ENCODE assay signal across 8 cellular contexts in genomic region chr11:64864135-64864472, GRCh38. TPM values are rescaled to one million over a fixed set of nuclear protein-coding genes. Genes with fewer than 3 reads are reported as not detected.
DNase-seq lines count a peak whose midpoint lies in the region; ATAC-seq, FAIRE-seq and TF ChIP-seq lines count a peak whose summit lies in the region.
"Had no signal": no experiment of that assay in that cellular context is flagged by ENCODE, and none has a peak within 500 bp of the region (broad histone marks: within the 10 kb centered on the region; RNA-seq: fewer than 3 reads in every experiment).

No MANE protein-coding gene starts in this region.

- TF ChIP-seq RAD21 in GM12878 (IDR thresholded peaks at IDR 0.05; ENCODE audit: insufficient read depth, low read depth, low read length), result no peak
- no peak for TF ChIP-seq RAD21 in liver (IDR thresholded peaks at IDR 0.05)

- H3K27me3 ChIP-seq in Loucy (ENCODE audit: insufficient read depth, low read length, poor library complexity, severe bottlenecking) (no peaks in the 10 kb centered on the region), GM12878 (replicated peaks in 1 of 2; ENCODE audit: control insufficient read depth in 2 of 2, insufficient read depth in 2 of 2, low read length in 1 of 2) (no peaks in the 10 kb centered on the region), liver (ENCODE audit: control insufficient read depth in 4 of 4, insufficient read depth in 4 of 4, low read length in 3 of 4) (no peaks in the 10 kb centered on the region), suprapubic skin (no peaks in the 10 kb centered on the region)

- H4K20me1 ChIP-seq in Loucy (ENCODE audit: insufficient read depth, low read length, poor library complexity, severe bottlenecking), result no peaks in the 10 kb centered on the region
- no peaks in the 10 kb centered on the region for H4K20me1 ChIP-seq in GM12878 (ENCODE audit: control insufficient read depth, insufficient read depth)

- ATAC-seq in GM12878, result no peak

- H3K9me3 ChIP-seq in Loucy (ENCODE audit: insufficient read depth, low read depth, low read length), result no peaks in the 10 kb centered on the region
- no peaks in the 10 kb centered on the region for H3K9me3 ChIP-seq in GM12878 (replicated peaks; ENCODE audit: control insufficient read depth, insufficient read depth, low read length)
- no peaks in the 10 kb centered on the region for H3K9me3 ChIP-seq in liver (ENCODE audit: control insufficient read depth in 4 of 4, low read length in 3 of 4)
- no peaks in the 10 kb centered on the region for H3K9me3 ChIP-seq in suprapubic skin

- TF ChIP-seq EP300 in GM12878 (IDR thresholded peaks at IDR 0.05; ENCODE audit: borderline replicate concordance in 1 of 2, control insufficient read depth in 1 of 2, low read depth in 2 of 2, low read length in 2 of 2), result no peak
- no peak for TF ChIP-seq EP300 in suprapubic skin (IDR thresholded peaks at IDR 0.05)

- H2AFZ ChIP-seq in Loucy (ENCODE audit: low read length), result no peak overlapping the region
- no peak overlapping the region for H2AFZ ChIP-seq in GM12878 (ENCODE audit: control insufficient read depth, low read depth, low read length)

- peaks cover 72% of the 10 kb centered on the region for H3K79me2 ChIP-seq in Loucy (ENCODE audit: insufficient read depth, low read length)
- H3K79me2 ChIP-seq in GM12878 (ENCODE audit: control insufficient read depth, insufficient read depth, low read length), result peaks cover 80% of the 10 kb centered on the region

- no peak for FAIRE-seq in GM12878 (lab: Jason Lieb, UNC)

- no peak for TF ChIP-seq POLR2A in GM12878 (IDR thresholded peaks at IDR 0.05; ENCODE audit: low read depth, low read length)
- no peak for TF ChIP-seq POLR2A in suprapubic skin (IDR thresholded peaks at IDR 0.05)

- in situ Hi-C loops in GM12878 (cut with MboI), result loop anchor here (10.0 kb wide), 1 partner anchor 561 kb away; the partner anchor contains the start of gene NEAT1

- RAD21 ChIA-PET in GM12878 (lab: Charles Lee; ENCODE audit: unreplicated experiment), result interaction anchor here (0.9 to 15.8 kb wide), 6 partner anchors 8 to 92 kb away, joined by 3 to 316 read pairs (median 6); partner anchors contain the start of genes CDC42BPG, EHD1 and PPP2R5B

- H3F3A ChIP-seq in Loucy (ENCODE audit: low read depth), result peaks cover 13% of the 10 kb centered on the region

- POLR2A ChIA-PET in GM12878 (lab: Charles Lee), result interaction anchor here (0.9 to 24.3 kb wide), 3 partner anchors 14 to 53 kb away, joined by 3 to 620 read pairs (median 232); partner anchors contain the start of genes CDC42BPG and EHD1

- intact Hi-C loops in GM12878 (cut with micrococcal nuclease; ENCODE audit: unreplicated experiment), result loop anchor here (2.0 kb wide), 1 partner anchor 13 kb away; no protein-coding TSS in a partner anchor

- H3K4me2 ChIP-seq in Loucy (ENCODE audit: low read depth, low read length, poor library complexity, severe bottlenecking), result peak overlapping the region; percentile 25
- peak overlapping the region; percentile 100 for H3K4me2 ChIP-seq in GM12878 (ENCODE audit: control insufficient read depth, insufficient read depth)

- BruUV-seq in GM12878 (replicated peaks; lab: Mats Ljungman, UMichigan), result no TSS peak

- no peak for TF ChIP-seq CTCF in Loucy (conservative IDR thresholded peaks at IDR 0.05; ENCODE audit: low read length)
- TF ChIP-seq CTCF in GM12878 (IDR thresholded peaks at IDR 0.05 in 2 of 3, conservative IDR thresholded peaks at IDR 0.05 in 1 of 3; ENCODE audit: control insufficient read depth in 2 of 3, extremely low read depth in 1 of 3, insufficient read depth in 1 of 3, low read depth in 3 of 3, low read length in 3 of 3), result no peak
- no peak for TF ChIP-seq CTCF in liver (IDR thresholded peaks at IDR 0.05; ENCODE audit: low read depth, low read length, missing input control)
- no peak for TF ChIP-seq CTCF in suprapubic skin (IDR thresholded peaks at IDR 0.05)

- CTCF ChIA-PET in GM12878 (lab: Yijun Ruan, JAX), result interaction anchor here (0.7 to 28.8 kb wide), 5 partner anchors 14 to 445 kb away, joined by 3 to 1208 read pairs (median 3); partner anchors contain the start of genes CDC42BPG, EHD1 and ZNHIT2

- SMC1A ChIA-PET in GM12878 (lab: Charles Lee; ENCODE audit: uncharacterized antibody, unreplicated experiment), result interaction anchor here (0.9 to 15.0 kb wide), 3 partner anchors 13 to 24 kb away, joined by 3 to 306 read pairs (median 226); partner anchors contain the start of gene EHD1

- no peak for DNase-seq in GM12878 (ENCODE audit: low read depth, low spot score)
- DNase-seq in suprapubic skin (ENCODE audit: low spot score in 2 of 2), result no peak
- no peak for DNase-seq in SK-N-DZ (ENCODE audit: low spot score)
- DNase-seq in GM19240 (ENCODE audit: insufficient read length, low spot score), result no peak
- DNase-seq in foreskin melanocyte, result no peak
- DNase-seq: MM.1S had no signal

- WGBS in GM12878 (ENCODE audit: insufficient coverage, insufficient replicate concordance, low lambda C conversion rate, missing lambda C conversion rate), result 35% methylated on average over 9 of the region's 9 CpGs
- WGBS in liver, result 35% methylated on average over 9 of the region's 9 CpGs
- WGBS in suprapubic skin, result 33% methylated on average over 4 of the region's 9 CpGs

- H3K36me3 ChIP-seq in Loucy (ENCODE audit: insufficient read depth, low read length), result peaks cover 2% of the 10 kb centered on the region; the same call in 1 of the 2 replicates
- H3K36me3 ChIP-seq in GM12878 (ENCODE audit: control insufficient read depth in 2 of 2, insufficient read depth in 2 of 2, low read length in 1 of 2), result peaks cover 20 to 30% of the 10 kb centered on the region in 2 experiments; a peak in 3 of 4 replicates
- peaks cover 0 to 4% (median 3%) of the 10 kb centered on the region in 4 donors for H3K36me3 ChIP-seq in liver (ENCODE audit: control insufficient read depth in 4 of 4, insufficient read depth in 3 of 4, low read depth in 1 of 4, low read length in 3 of 4)
- peaks cover 10% of the 10 kb centered on the region for H3K36me3 ChIP-seq in suprapubic skin

- H3K27ac ChIP-seq in GM12878 (ENCODE audit: control insufficient read depth, insufficient read depth) (peak overlapping the region; percentile 99), liver (ENCODE audit: low read depth in 1 of 2, low read length in 2 of 2) (peak overlapping the region; percentile 17 to 65), suprapubic skin (peak overlapping the region; percentile 82)

- H3K9me2 ChIP-seq in Loucy (replicated peaks; ENCODE audit: low read depth, low read length), result no peaks in the 10 kb centered on the region

- no peak overlapping the region for H3K4me3 ChIP-seq in Loucy (ENCODE audit: low read length, poor library complexity, severe bottlenecking)
- peak overlapping the region; percentile 44; the same call in 1 of the 2 replicates for H3K4me3 ChIP-seq in GM12878
- no peak overlapping the region for H3K4me3 ChIP-seq in liver (ENCODE audit: low read depth in 1 of 3, low read length in 3 of 3)
- H3K4me3 ChIP-seq in suprapubic skin, result peak overlapping the region; percentile 13

- peaks cover 57% of the 10 kb centered on the region for H3K4me1 ChIP-seq in Loucy (ENCODE audit: insufficient read depth, low read length, poor library complexity, severe bottlenecking)
- H3K4me1 ChIP-seq in GM12878 (ENCODE audit: control insufficient read depth, insufficient read depth, low read length), result peaks cover 90% of the 10 kb centered on the region
- peaks cover 12 to 41% (median 34%) of the 10 kb centered on the region in 4 donors for H3K4me1 ChIP-seq in liver (ENCODE audit: control insufficient read depth in 4 of 4, insufficient read depth in 4 of 4, low read length in 3 of 4)
- H3K4me1 ChIP-seq in suprapubic skin, result peaks cover 68% of the 10 kb centered on the region

- H3K9ac ChIP-seq in Loucy (ENCODE audit: low read depth, low read length, poor library complexity, severe bottlenecking) (peak overlapping the region; percentile 52), GM12878 (ENCODE audit: control insufficient read depth, insufficient read depth, low read length) (peak overlapping the region; percentile 81), liver (ENCODE audit: low read depth in 1 of 2, low read length in 2 of 2) (no peak overlapping the region)

RNA-seq across cellular contexts. Expression of gene EHD1, which starts 14.3 kb away (rescaled TPM):
- total RNA-seq in GM12878 (2013; cell fraction: nucleolus; rRNA removed), result 122 and 128 TPM in 2 replicates
- 50.9 and 64.6 TPM in 2 replicates for total RNA-seq in GM12878 (2014; rRNA removed)
- total RNA-seq in GM12878 (2014; rRNA removed; fragmentation: Illumina TruSeq; extraction: Trizol), result 24.3 and 24.5 TPM in 2 replicates
- total RNA-seq in GM12878 (2021), result 165 and 166 TPM in 2 replicates
- polyA plus RNA-seq in GM12878 (2011; ENCODE audit: low read depth), result 43.3 TPM
- 21.0 and 50.4 TPM in 2 replicates for polyA plus RNA-seq in GM12878 (2011; rRNA removed)
- polyA plus RNA-seq in GM12878 (2011; cell fraction: cytosol; rRNA removed), result 79.0 and 83.3 TPM in 2 replicates
- polyA plus RNA-seq in GM12878 (2011; cell fraction: nucleus; rRNA removed), result 107 and 190 TPM in 2 replicates
- polyA plus RNA-seq in GM12878 (2012), result 112 and 125 TPM in 2 replicates
- polyA plus RNA-seq in GM12878 (2014; fragmentation: Illumina TruSeq; extraction: Trizol), result 18.9 and 71.4 TPM in 2 replicates
- 1 to 10 TPM; 1.0 to 2.2 TPM for polyA plus RNA-seq in GM12878 (2014; fragmentation: Nextera tagmentation; extraction: Ambion mirVana)
- polyA plus RNA-seq in GM12878 (2014; rRNA removed), result 68.5 and 102 TPM in 2 replicates
- 10 to 100 TPM; 88.1 to 97.5 TPM for polyA plus RNA-seq in GM12878 (2016; fragmentation: Nextera tagmentation; extraction: Ambion mirVana)
- polyA minus RNA-seq in GM12878 (2011; rRNA and poly(A)+ RNA removed), result 75.9 and 95.9 TPM in 2 replicates
- polyA minus RNA-seq in GM12878 (2011; cell fraction: cytosol; rRNA and poly(A)+ RNA removed), result 32.5 and 39.8 TPM in 2 replicates
- polyA minus RNA-seq in GM12878 (2011; cell fraction: nucleus; rRNA and poly(A)+ RNA removed), result 37.4 and 72.2 TPM in 2 replicates
- 10 to 100 TPM; 27.3 to 36.4 TPM for total RNA-seq in liver
- polyA plus RNA-seq in liver, result 10 to 100 TPM in 1 of 2 donors, 1 to 10 TPM in 1; 8.3 to 11.1 TPM
- 10 to 100 TPM; 47.8 to 85.4 (median 76.8) TPM for total RNA-seq in suprapubic skin
- 28.2 TPM in 2 replicates for polyA plus RNA-seq in SK-N-DZ (2014; cell fraction: cytosol; rRNA removed)
- 8.5 and 14.2 TPM in 2 replicates for polyA plus RNA-seq in SK-N-DZ (2014; cell fraction: nucleus; rRNA removed)

RNA-seq across cellular contexts. Expression of gene CDC42BPG, which starts 19.7 kb away (rescaled TPM):
- 0.73 and 1.6 TPM in 2 replicates for total RNA-seq in GM12878 (2013; cell fraction: nucleolus; rRNA removed)
- total RNA-seq in GM12878 (2014; rRNA removed) (0.11 and 1.3 TPM in 2 replicates), GM12878 (2014; rRNA removed; fragmentation: Illumina TruSeq; extraction: Trizol) (0.09 TPM in 2 replicates), GM12878 (2021) (0.36 and 0.45 TPM in 2 replicates), liver (1 to 10 TPM in 1 of 2 donors, under 1 TPM in 1; 0.75 to 1.2 TPM), suprapubic skin (10 to 100 TPM; 42.2 to 64.9 (median 61.1) TPM)
- 0.10 TPM for polyA plus RNA-seq in GM12878 (2011; ENCODE audit: low read depth)
- polyA plus RNA-seq in GM12878 (2011; rRNA removed) (0.04 and 0.12 TPM in 2 replicates), GM12878 (2014; fragmentation: Illumina TruSeq; extraction: Trizol) (0.03 and 0.46 TPM in 2 replicates), GM12878 (2014; fragmentation: Nextera tagmentation; extraction: Ambion mirVana) (under 1 TPM in 1 of 2 experiments, not detected in 1; 0.02 TPM), GM12878 (2014; rRNA removed) (0.44 and 0.53 TPM in 2 replicates), GM12878 (2016; fragmentation: Nextera tagmentation; extraction: Ambion mirVana) (under 1 TPM; 0.04 TPM), liver (under 1 TPM; 0.18 to 0.40 TPM)
- polyA plus RNA-seq in GM12878 (2011; cell fraction: cytosol; rRNA removed), result 0.10 and 0.13 TPM in 2 replicates
- 0.48 and 0.92 TPM in 2 replicates for polyA plus RNA-seq in GM12878 (2011; cell fraction: nucleus; rRNA removed)
- 0.22 and 0.45 TPM in 2 replicates for polyA plus RNA-seq in GM12878 (2012)
- polyA minus RNA-seq in GM12878 (2011; rRNA and poly(A)+ RNA removed), result 0.05 TPM in 1 of 2 replicates, not detected in the other
- 0.13 TPM in 1 of 2 replicates, not detected in the other for polyA minus RNA-seq in GM12878 (2011; cell fraction: cytosol; rRNA and poly(A)+ RNA removed)
- 0.19 and 0.24 TPM in 2 replicates for polyA minus RNA-seq in GM12878 (2011; cell fraction: nucleus; rRNA and poly(A)+ RNA removed)
- 0.17 and 0.73 TPM in 2 replicates for polyA plus RNA-seq in SK-N-DZ (2014; cell fraction: cytosol; rRNA removed)
- polyA plus RNA-seq in SK-N-DZ (2014; cell fraction: nucleus; rRNA removed), result 1.4 and 1.8 TPM in 2 replicates

RNA-seq across cellular contexts. Expression of gene ATG2A, which starts 52.9 kb away (rescaled TPM):
- total RNA-seq in GM12878 (2013; cell fraction: nucleolus; rRNA removed), result 33.5 and 35.5 TPM in 2 replicates
- 7.4 and 10.2 TPM in 2 replicates for total RNA-seq in GM12878 (2014; rRNA removed)
- total RNA-seq in GM12878 (2014; rRNA removed; fragmentation: Illumina TruSeq; extraction: Trizol), result 2.0 and 2.2 TPM in 2 replicates
- total RNA-seq in GM12878 (2021), result 16.5 and 19.0 TPM in 2 replicates
- polyA plus RNA-seq in GM12878 (2011; ENCODE audit: low read depth), result 3.9 TPM
- 0.65 and 2.3 TPM in 2 replicates for polyA plus RNA-seq in GM12878 (2011; rRNA removed)
- polyA plus RNA-seq in GM12878 (2011; cell fraction: cytosol; rRNA removed), result 3.6 and 4.5 TPM in 2 replicates
- 27.0 and 30.1 TPM in 2 replicates for polyA plus RNA-seq in GM12878 (2011; cell fraction: nucleus; rRNA removed)
- 12.6 and 13.8 TPM in 2 replicates for polyA plus RNA-seq in GM12878 (2012)
- polyA plus RNA-seq in GM12878 (2014; fragmentation: Illumina TruSeq; extraction: Trizol), result 0.52 and 2.4 TPM in 2 replicates
- polyA plus RNA-seq in GM12878 (2014; fragmentation: Nextera tagmentation; extraction: Ambion mirVana), result under 1 TPM; 0.08 to 0.51 TPM
- polyA plus RNA-seq in GM12878 (2014; rRNA removed), result 7.2 and 13.2 TPM in 2 replicates
- 1 to 10 TPM; 6.8 to 8.3 TPM for polyA plus RNA-seq in GM12878 (2016; fragmentation: Nextera tagmentation; extraction: Ambion mirVana)
- 5.6 and 6.2 TPM in 2 replicates for polyA minus RNA-seq in GM12878 (2011; rRNA and poly(A)+ RNA removed)
- polyA minus RNA-seq in GM12878 (2011; cell fraction: cytosol; rRNA and poly(A)+ RNA removed), result 6.5 and 6.8 TPM in 2 replicates
- 20.1 and 25.6 TPM in 2 replicates for polyA minus RNA-seq in GM12878 (2011; cell fraction: nucleus; rRNA and poly(A)+ RNA removed)
- total RNA-seq in liver, result 10 to 100 TPM; 18.3 to 27.8 TPM
- 10 to 100 TPM; 15.6 to 34.1 TPM for polyA plus RNA-seq in liver
- 10 to 100 TPM; 69.5 to 82.2 (median 76.0) TPM for total RNA-seq in suprapubic skin
- polyA plus RNA-seq in SK-N-DZ (2014; cell fraction: cytosol; rRNA removed), result 5.0 and 5.6 TPM in 2 replicates
- 18.2 and 29.8 TPM in 2 replicates for polyA plus RNA-seq in SK-N-DZ (2014; cell fraction: nucleus; rRNA removed)

RNA-seq across cellular contexts. Expression of gene MEN1, which starts 53.8 kb away (rescaled TPM):
- total RNA-seq in GM12878 (2013; cell fraction: nucleolus; rRNA removed), result 19.7 and 20.0 TPM in 2 replicates
- 14.4 and 19.0 TPM in 2 replicates for total RNA-seq in GM12878 (2014; rRNA removed)
- total RNA-seq in GM12878 (2014; rRNA removed; fragmentation: Illumina TruSeq; extraction: Trizol), result 6.3 and 6.5 TPM in 2 replicates
- total RNA-seq in GM12878 (2021), result 31.1 and 32.6 TPM in 2 replicates
- 34.2 TPM for polyA plus RNA-seq in GM12878 (2011; ENCODE audit: low read depth)
- 6.0 and 19.0 TPM in 2 replicates for polyA plus RNA-seq in GM12878 (2011; rRNA removed)
- 21.8 and 25.3 TPM in 2 replicates for polyA plus RNA-seq in GM12878 (2011; cell fraction: cytosol; rRNA removed)
- 82.8 and 85.9 TPM in 2 replicates for polyA plus RNA-seq in GM12878 (2011; cell fraction: nucleus; rRNA removed)
- 23.4 and 25.0 TPM in 2 replicates for polyA plus RNA-seq in GM12878 (2012)
- 13.0 and 22.4 TPM in 2 replicates for polyA plus RNA-seq in GM12878 (2014; fragmentation: Illumina TruSeq; extraction: Trizol)
- 1 to 10 TPM; 2.5 to 4.1 TPM for polyA plus RNA-seq in GM12878 (2014; fragmentation: Nextera tagmentation; extraction: Ambion mirVana)
- polyA plus RNA-seq in GM12878 (2014; rRNA removed), result 26.8 and 37.5 TPM in 2 replicates
- polyA plus RNA-seq in GM12878 (2016; fragmentation: Nextera tagmentation; extraction: Ambion mirVana), result 10 to 100 TPM; 38.9 to 39.7 TPM
- 11.0 and 14.9 TPM in 2 replicates for polyA minus RNA-seq in GM12878 (2011; rRNA and poly(A)+ RNA removed)
- polyA minus RNA-seq in GM12878 (2011; cell fraction: cytosol; rRNA and poly(A)+ RNA removed), result 11.9 and 14.7 TPM in 2 replicates
- polyA minus RNA-seq in GM12878 (2011; cell fraction: nucleus; rRNA and poly(A)+ RNA removed), result 11.5 and 17.5 TPM in 2 replicates
- total RNA-seq in liver, result 10 to 100 TPM; 12.1 to 15.1 TPM
- 10 to 100 TPM in 1 of 2 donors, 1 to 10 TPM in 1; 9.0 to 14.7 TPM for polyA plus RNA-seq in liver
- 10 to 100 TPM; 26.9 to 46.6 (median 36.1) TPM for total RNA-seq in suprapubic skin
- polyA plus RNA-seq in SK-N-DZ (2014; cell fraction: cytosol; rRNA removed), result 21.2 and 26.8 TPM in 2 replicates
- 40.7 and 64.0 TPM in 2 replicates for polyA plus RNA-seq in SK-N-DZ (2014; cell fraction: nucleus; rRNA removed)

Comparison
In these comparisons a context has a peak if more than half of its experiments do, and no peak if none do; other contexts are left out.
1. H3K4me3 ChIP-seq: peak in GM12878 (single experiment) and suprapubic skin (single experiment); none in Loucy (single experiment) and liver (0 of 3).
2. H3K9ac ChIP-seq: peak in Loucy (single experiment) and GM12878 (single experiment); none in liver (0 of 2).
3. H3K27ac ChIP-seq: peak in every context shown above with its lines; median percentile 99 in GM12878; 82 in suprapubic skin; 41 in liver.
4. RNA of gene CDC42BPG, which starts 19.7 kb away (total RNA-seq): 42.2 to 64.9 TPM in suprapubic skin; 0.75 to 1.2 TPM in liver and 0.09 to 1.6 TPM in GM12878; every median in the first group is over 10 times any median in the second.